In the genomic region with DNA sequence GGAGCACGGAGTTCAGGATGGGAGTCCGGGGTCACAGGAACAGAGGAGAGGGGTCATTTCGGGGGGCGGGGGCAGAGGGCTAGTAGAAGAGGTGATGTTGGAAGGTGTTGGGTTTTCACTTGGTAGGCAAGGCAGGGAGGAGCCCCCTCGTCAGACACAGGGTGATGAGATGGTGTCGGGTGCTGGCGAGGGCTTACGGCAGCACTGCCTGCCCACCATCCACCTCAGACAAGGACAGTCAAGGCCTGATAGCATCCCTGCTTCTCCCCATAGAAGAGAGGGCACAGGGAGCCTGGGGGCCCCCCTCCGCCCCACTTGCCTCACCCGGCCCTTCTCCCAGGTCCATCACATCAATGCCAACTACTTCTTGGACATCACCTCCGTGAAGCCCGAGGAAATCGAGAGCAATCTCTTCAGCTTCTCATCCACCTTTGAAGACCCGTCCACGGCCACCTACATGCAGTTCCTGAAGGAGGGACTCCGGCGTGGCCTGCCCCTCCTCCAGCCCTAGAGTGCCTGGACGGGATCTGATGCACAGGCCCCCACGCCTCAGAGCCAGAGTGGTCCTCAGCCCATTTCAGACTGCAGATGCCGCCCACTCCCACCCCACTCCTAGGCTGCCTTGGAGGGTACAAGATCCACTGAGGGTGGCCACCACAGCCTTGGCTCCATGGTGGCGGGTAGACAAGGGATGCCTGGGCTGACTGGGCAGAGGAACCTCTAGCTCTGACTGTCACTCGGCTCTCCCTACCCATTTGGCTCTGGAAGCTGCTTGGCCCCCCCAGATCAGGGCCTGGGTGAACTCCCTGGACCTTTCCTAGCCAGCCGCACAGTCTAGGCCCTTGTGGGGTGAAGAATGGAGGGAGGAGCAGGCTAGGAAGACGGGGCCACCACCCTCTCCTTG, we compare ENCODE assay signal across 15 cellular contexts. TPM values are rescaled to one million over a fixed set of nuclear protein-coding genes. Genes with fewer than 3 reads are reported as not detected.
"Had no signal": no experiment of that assay in that cellular context is flagged by ENCODE, and none has a peak within 500 bp of the region (broad histone marks: within the 10 kb centered on the region; RNA-seq: fewer than 3 reads in every experiment).

No MANE protein-coding gene starts in this region.

- ATAC-seq: gastroesophageal sphincter, sciatic nerve, T-cell had no signal

- H3K9me3 ChIP-seq: gastroesophageal sphincter, ovary, SK-N-SH, spleen, thoracic aorta had no signal

- FAIRE-seq: islet of Langerhans had no signal

- H3K4me3 ChIP-seq: dorsolateral prefrontal cortex, gastroesophageal sphincter, ovary, spleen, thoracic aorta had no signal

- H3K9ac ChIP-seq: SK-N-SH had no signal

- H3K36me3 ChIP-seq: ovary had no signal

- H3K27ac Mint-ChIP-seq: activated CD4-positive, alpha-beta memory T cell treated with anti-CD3 and anti-CD28 coated beads, Interleukin-2, amount 10 ng/mL, durations not matched to agents 7 days and 5 days; endodermal cell had no signal

- H3K4me3 Mint-ChIP-seq: activated CD4-positive, alpha-beta memory T cell treated with anti-CD3 and anti-CD28 coated beads, Interleukin-2, amount 10 ng/mL, durations not matched to agents 7 days and 5 days; endodermal cell; T-cell had no signal

- DNase-seq: activated CD4-positive, alpha-beta memory T cell treated with anti-CD3 and anti-CD28 coated beads, Interleukin-2, amount 10 ng/mL, durations not matched to agents 7 days and 5 days; anterior cingulate cortex; endodermal cell; erythroblast; mesenchymal stem cell; ovary; SK-N-SH; spleen; WERI-Rb-1 had no signal

- H3K27me3 Mint-ChIP-seq: activated CD4-positive, alpha-beta memory T cell treated with anti-CD3 and anti-CD28 coated beads, Interleukin-2, amount 10 ng/mL, durations not matched to agents 7 days and 5 days; T-cell had no signal

- H3K9me3 Mint-ChIP-seq: activated CD4-positive, alpha-beta memory T cell treated with anti-CD3 and anti-CD28 coated beads, Interleukin-2, amount 10 ng/mL, durations not matched to agents 7 days and 5 days; endodermal cell; T-cell had no signal

- H3K27ac ChIP-seq: dorsolateral prefrontal cortex, gastroesophageal sphincter, ovary, spleen, thoracic aorta, WERI-Rb-1 had no signal

- H3K27me3 ChIP-seq: dorsolateral prefrontal cortex, gastroesophageal sphincter, ovary, spleen had no signal

RNA-seq across cellular contexts. Expression of a gene that starts 43.8 kb away (rescaled TPM):
- total RNA-seq: sciatic nerve, thoracic aorta had no signal
